ENCODE assay signal across 13 cellular contexts in genomic region chr19:35474594-35474993, GRCh38. TPM values are rescaled to one million over a fixed set of nuclear protein-coding genes. Genes with fewer than 3 reads are reported as not detected.
"Had no signal": no experiment of that assay in that cellular context is flagged by ENCODE, and none has a peak within 500 bp of the region (broad histone marks: within the 10 kb centered on the region; RNA-seq: fewer than 3 reads in every experiment).

No MANE protein-coding gene starts in this region.

RNA-seq across cellular contexts. Expression of gene KRTDAP, which starts 15.7 kb away (rescaled TPM):
- total RNA-seq: stomach, subcutaneous adipose tissue, tibial nerve, transverse colon, upper lobe of right lung, ureter, urinary bladder, uterus had no signal
- polyA plus RNA-seq: urinary bladder had no signal

RNA-seq across cellular contexts. Expression of gene FFAR2, which starts 26.5 kb away (rescaled TPM):
- total RNA-seq: temporal lobe, testis, vagina had no signal

RNA-seq across cellular contexts. Expression of gene SBSN, which starts 53.5 kb away (rescaled TPM):
- total RNA-seq: stomach, subcutaneous adipose tissue, temporal lobe, tibial nerve, transverse colon, upper lobe of left lung, upper lobe of right lung, ureter, urinary bladder had no signal

RNA-seq across cellular contexts. Expression of gene GAPDHS, which starts 58.7 kb away (rescaled TPM):
- total RNA-seq: stomach, subcutaneous adipose tissue, temporal lobe, thoracic aorta, tibial nerve, transverse colon, upper lobe of left lung, upper lobe of right lung, ureter, urinary bladder, uterus, vagina had no signal
- polyA plus RNA-seq: stomach, urinary bladder had no signal
